Comparison of ENCODE assay signal across 1 cellular context in the genomic region with DNA sequence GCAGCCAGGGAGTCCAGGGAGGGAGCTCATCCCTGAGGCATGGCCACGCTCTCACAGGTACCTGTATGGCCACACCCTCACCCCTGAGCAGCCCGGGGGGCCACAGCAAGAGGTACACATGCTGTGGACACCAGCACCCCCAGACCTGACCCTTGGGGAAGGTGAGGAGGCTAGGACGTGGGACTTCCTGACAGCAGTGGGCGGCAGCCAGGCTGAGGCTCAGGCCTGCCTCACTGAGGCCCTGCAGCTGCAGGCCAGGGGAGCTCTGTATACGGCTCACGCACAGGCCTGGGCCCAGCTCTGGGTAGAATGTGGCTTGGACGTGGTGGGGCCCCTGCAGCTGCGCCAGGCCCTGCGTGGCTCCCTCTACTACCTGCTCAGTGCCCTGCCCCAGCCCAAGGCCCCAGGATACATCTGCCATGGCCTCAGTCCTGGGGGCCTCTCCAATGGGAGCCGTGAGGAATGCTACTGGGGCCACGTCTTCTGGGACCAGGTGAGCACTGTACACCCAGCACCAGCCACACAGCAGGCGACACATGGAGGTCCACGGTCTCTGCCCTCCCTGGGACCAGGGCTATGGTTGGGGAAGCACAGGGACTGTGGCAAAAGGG.
TF ChIP-seq lines count a peak whose summit lies in the region.

No MANE protein-coding gene starts in this region.

TF ChIP-seq in GM23338, 12 proteins besides CTCF, POLR2A, EP300 and RAD21 (continued from another document):
- TF ChIP-seq, protein P1, sequence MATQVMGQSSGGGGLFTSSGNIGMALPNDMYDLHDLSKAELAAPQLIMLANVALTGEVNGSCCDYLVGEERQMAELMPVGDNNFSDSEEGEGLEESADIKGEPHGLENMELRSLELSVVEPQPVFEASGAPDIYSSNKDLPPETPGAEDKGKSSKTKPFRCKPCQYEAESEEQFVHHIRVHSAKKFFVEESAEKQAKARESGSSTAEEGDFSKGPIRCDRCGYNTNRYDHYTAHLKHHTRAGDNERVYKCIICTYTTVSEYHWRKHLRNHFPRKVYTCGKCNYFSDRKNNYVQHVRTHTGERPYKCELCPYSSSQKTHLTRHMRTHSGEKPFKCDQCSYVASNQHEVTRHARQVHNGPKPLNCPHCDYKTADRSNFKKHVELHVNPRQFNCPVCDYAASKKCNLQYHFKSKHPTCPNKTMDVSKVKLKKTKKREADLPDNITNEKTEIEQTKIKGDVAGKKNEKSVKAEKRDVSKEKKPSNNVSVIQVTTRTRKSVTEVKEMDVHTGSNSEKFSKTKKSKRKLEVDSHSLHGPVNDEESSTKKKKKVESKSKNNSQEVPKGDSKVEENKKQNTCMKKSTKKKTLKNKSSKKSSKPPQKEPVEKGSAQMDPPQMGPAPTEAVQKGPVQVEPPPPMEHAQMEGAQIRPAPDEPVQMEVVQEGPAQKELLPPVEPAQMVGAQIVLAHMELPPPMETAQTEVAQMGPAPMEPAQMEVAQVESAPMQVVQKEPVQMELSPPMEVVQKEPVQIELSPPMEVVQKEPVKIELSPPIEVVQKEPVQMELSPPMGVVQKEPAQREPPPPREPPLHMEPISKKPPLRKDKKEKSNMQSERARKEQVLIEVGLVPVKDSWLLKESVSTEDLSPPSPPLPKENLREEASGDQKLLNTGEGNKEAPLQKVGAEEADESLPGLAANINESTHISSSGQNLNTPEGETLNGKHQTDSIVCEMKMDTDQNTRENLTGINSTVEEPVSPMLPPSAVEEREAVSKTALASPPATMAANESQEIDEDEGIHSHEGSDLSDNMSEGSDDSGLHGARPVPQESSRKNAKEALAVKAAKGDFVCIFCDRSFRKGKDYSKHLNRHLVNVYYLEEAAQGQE (IDR thresholded peaks at IDR 0.05; ENCODE audit: unreplicated experiment), result no peak
- TF ChIP-seq EZH2 (IDR thresholded peaks at IDR 0.05; ENCODE audit: low read depth, unreplicated experiment) (no peak), NANOG (IDR thresholded peaks at IDR 0.05; ENCODE audit: borderline replicate concordance) (no peak), POLR2AphosphoS5 (IDR thresholded peaks at IDR 0.05; ENCODE audit: low read depth) (no peak), STAT1 (IDR thresholded peaks at IDR 0.05; ENCODE audit: unreplicated experiment) (no peak), ZNF331 (CRISPR knock-in tag; IDR thresholded peaks at IDR 0.05; ENCODE audit: low read depth) (no peak), JUNB (IDR thresholded peaks at IDR 0.05; ENCODE audit: unreplicated experiment) (no peak), EZH2phosphoT487 (IDR thresholded peaks at IDR 0.05; ENCODE audit: unreplicated experiment) (no peak)
- TF ChIP-seq, protein P2, sequence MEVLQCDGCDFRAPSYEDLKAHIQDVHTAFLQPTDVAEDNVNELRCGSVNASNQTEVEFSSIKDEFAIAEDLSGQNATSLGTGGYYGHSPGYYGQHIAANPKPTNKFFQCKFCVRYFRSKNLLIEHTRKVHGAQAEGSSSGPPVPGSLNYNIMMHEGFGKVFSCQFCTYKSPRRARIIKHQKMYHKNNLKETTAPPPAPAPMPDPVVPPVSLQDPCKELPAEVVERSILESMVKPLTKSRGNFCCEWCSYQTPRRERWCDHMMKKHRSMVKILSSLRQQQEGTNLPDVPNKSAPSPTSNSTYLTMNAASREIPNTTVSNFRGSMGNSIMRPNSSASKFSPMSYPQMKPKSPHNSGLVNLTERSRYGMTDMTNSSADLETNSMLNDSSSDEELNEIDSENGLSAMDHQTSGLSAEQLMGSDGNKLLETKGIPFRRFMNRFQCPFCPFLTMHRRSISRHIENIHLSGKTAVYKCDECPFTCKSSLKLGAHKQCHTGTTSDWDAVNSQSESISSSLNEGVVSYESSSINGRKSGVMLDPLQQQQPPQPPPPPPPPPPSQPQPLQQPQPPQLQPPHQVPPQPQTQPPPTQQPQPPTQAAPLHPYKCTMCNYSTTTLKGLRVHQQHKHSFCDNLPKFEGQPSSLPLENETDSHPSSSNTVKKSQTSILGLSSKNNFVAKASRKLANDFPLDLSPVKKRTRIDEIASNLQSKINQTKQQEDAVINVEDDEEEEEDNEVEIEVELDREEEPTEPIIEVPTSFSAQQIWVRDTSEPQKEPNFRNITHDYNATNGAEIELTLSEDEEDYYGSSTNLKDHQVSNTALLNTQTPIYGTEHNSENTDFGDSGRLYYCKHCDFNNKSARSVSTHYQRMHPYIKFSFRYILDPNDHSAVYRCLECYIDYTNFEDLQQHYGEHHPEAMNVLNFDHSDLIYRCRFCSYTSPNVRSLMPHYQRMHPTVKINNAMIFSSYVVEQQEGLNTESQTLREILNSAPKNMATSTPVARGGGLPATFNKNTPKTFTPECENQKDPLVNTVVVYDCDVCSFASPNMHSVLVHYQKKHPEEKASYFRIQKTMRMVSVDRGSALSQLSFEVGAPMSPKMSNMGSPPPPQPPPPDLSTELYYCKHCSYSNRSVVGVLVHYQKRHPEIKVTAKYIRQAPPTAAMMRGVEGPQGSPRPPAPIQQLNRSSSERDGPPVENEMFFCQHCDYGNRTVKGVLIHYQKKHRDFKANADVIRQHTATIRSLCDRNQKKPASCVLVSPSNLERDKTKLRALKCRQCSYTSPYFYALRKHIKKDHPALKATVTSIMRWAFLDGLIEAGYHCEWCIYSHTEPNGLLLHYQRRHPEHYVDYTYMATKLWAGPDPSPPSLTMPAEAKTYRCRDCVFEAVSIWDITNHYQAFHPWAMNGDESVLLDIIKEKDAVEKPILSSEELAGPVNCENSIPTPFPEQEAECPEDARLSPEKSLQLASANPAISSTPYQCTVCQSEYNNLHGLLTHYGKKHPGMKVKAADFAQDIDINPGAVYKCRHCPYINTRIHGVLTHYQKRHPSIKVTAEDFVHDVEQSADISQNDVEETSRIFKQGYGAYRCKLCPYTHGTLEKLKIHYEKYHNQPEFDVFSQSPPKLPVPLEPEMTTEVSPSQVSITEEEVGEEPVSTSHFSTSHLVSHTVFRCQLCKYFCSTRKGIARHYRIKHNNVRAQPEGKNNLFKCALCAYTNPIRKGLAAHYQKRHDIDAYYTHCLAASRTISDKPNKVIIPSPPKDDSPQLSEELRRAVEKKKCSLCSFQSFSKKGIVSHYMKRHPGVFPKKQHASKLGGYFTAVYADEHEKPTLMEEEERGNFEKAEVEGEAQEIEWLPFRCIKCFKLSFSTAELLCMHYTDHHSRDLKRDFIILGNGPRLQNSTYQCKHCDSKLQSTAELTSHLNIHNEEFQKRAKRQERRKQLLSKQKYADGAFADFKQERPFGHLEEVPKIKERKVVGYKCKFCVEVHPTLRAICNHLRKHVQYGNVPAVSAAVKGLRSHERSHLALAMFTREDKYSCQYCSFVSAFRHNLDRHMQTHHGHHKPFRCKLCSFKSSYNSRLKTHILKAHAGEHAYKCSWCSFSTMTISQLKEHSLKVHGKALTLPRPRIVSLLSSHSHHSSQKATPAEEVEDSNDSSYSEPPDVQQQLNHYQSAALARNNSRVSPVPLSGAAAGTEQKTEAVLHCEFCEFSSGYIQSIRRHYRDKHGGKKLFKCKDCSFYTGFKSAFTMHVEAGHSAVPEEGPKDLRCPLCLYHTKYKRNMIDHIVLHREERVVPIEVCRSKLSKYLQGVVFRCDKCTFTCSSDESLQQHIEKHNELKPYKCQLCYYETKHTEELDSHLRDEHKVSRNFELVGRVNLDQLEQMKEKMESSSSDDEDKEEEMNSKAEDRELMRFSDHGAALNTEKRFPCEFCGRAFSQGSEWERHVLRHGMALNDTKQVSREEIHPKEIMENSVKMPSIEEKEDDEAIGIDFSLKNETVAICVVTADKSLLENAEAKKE (CRISPR knock-in tag; IDR thresholded peaks at IDR 0.05), result no peak
